11 cellular contexts compared by ENCODE assay signal in genomic region chr13:48220592-48221300, GRCh38. TPM values are rescaled to one million over a fixed set of nuclear protein-coding genes. Genes with fewer than 3 reads are reported as not detected.
DNase-seq lines count a peak whose midpoint lies in the region; ATAC-seq and TF ChIP-seq lines count a peak whose summit lies in the region.
"Had no signal": no experiment of that assay in that cellular context is flagged by ENCODE, and none has a peak within 500 bp of the region (broad histone marks: within the 10 kb centered on the region; RNA-seq: fewer than 3 reads in every experiment).

No MANE protein-coding gene starts in this region.

- peaks cover 40% of the 10 kb centered on the region for H3K27me3 Mint-ChIP-seq in T-helper 2 cell treated with Interferon-gamma antibody and Interleukin-4, amounts not matched to agents 5 μg/mL and 100 μg/mL, for 36 hours (ENCODE audit: low read depth)
- H3K27me3 Mint-ChIP-seq in immature natural killer cell (ENCODE audit: low read depth in 3 of 3): peaks cover 2 to 8% (median 4%) of the 10 kb centered on the region in 3 donors
- no peaks in the 10 kb centered on the region for H3K27me3 Mint-ChIP-seq in stimulated activated naive CD8-positive, alpha-beta T cell treated with anti-CD3 and anti-CD28 coated beads, Interleukin-15, Interleukin-2, amounts not matched to agents 100 ng/mL and 50 ng/mL, for 24 hours

- H3K27ac Mint-ChIP-seq in T-helper 2 cell treated with Interferon-gamma antibody and Interleukin-4, amounts not matched to agents 5 μg/mL and 100 μg/mL, for 36 hours: peak overlapping the region; percentile 73
- H3K27ac Mint-ChIP-seq in immature natural killer cell: peak overlapping the region; percentile 84 to 93 (median 90)
- peak overlapping the region; percentile 88 for H3K27ac Mint-ChIP-seq in stimulated activated naive CD8-positive, alpha-beta T cell treated with anti-CD3 and anti-CD28 coated beads, Interleukin-15, Interleukin-2, amounts not matched to agents 100 ng/mL and 50 ng/mL, for 24 hours

- H3K9me3 Mint-ChIP-seq in T-helper 2 cell treated with Interferon-gamma antibody and Interleukin-4, amounts not matched to agents 5 μg/mL and 100 μg/mL, for 36 hours: peaks cover 10% of the 10 kb centered on the region
- no peaks in the 10 kb centered on the region for H3K9me3 Mint-ChIP-seq in immature natural killer cell
- peaks cover 7% of the 10 kb centered on the region for H3K9me3 Mint-ChIP-seq in stimulated activated naive CD8-positive, alpha-beta T cell treated with anti-CD3 and anti-CD28 coated beads, Interleukin-15, Interleukin-2, amounts not matched to agents 100 ng/mL and 50 ng/mL, for 24 hours

- peak overlapping the region; percentile 82 for H3K4me3 Mint-ChIP-seq in T-helper 2 cell treated with Interferon-gamma antibody and Interleukin-4, amounts not matched to agents 5 μg/mL and 100 μg/mL, for 36 hours
- peak overlapping the region; percentile 75 to 89 (median 81) for H3K4me3 Mint-ChIP-seq in immature natural killer cell
- peak overlapping the region; percentile 79 for H3K4me3 Mint-ChIP-seq in stimulated activated naive CD8-positive, alpha-beta T cell treated with anti-CD3 and anti-CD28 coated beads, Interleukin-15, Interleukin-2, amounts not matched to agents 100 ng/mL and 50 ng/mL, for 24 hours

- no peak for TF ChIP-seq CTCF in GM10248 (IDR thresholded peaks at IDR 0.05; ENCODE audit: control extremely low read depth, extremely low read depth, low read depth, missing control alignments)

- DNase-seq in SKM-1 treated with dmso at 0.1 percent for 144 hours (lab: John Stamatoyannopoulos, UW; ENCODE audit: unreplicated experiment): peak; percentile 17
- no peak for DNase-seq in SKM-1 (lab: John Stamatoyannopoulos, UW; ENCODE audit: unreplicated experiment)
- no peak for DNase-seq in T-helper 2 cell treated with Interferon-gamma antibody and Interleukin-4, amounts not matched to agents 5 μg/mL and 100 μg/mL, for 36 hours (ENCODE audit: low spot score)
- peak in 1 of 3 donors; percentile 19 for DNase-seq in immature natural killer cell
- DNase-seq in GM10248 (ENCODE audit: extremely low spot score): no peak
- DNase-seq: NCI-H526 treated with DMSO at 0.1 percent for 48 hours; stimulated activated CD4-positive, alpha-beta T cell treated with anti-CD3 and anti-CD28 coated beads, Interleukin-12 subunit alpha, Interleukin-12 subunit beta, amount 100 ng/mL, for 4 hours had no signal

- peaks cover 39% of the 10 kb centered on the region for H3K4me1 Mint-ChIP-seq in T-helper 2 cell treated with Interferon-gamma antibody and Interleukin-4, amounts not matched to agents 5 μg/mL and 100 μg/mL, for 36 hours (ENCODE audit: low read depth)
- H3K4me1 Mint-ChIP-seq in immature natural killer cell: peaks cover 31 to 45% of the 10 kb centered on the region in 2 donors
- H3K4me1 Mint-ChIP-seq in stimulated activated naive CD8-positive, alpha-beta T cell treated with anti-CD3 and anti-CD28 coated beads, Interleukin-15, Interleukin-2, amounts not matched to agents 100 ng/mL and 50 ng/mL, for 24 hours (ENCODE audit: low read depth): peaks cover 68% of the 10 kb centered on the region

- no peak for ATAC-seq in HG03457 (IDR thresholded peaks at IDR 0.05; ENCODE audit: unreplicated experiment)
- ATAC-seq in GM19463 (IDR thresholded peaks at IDR 0.05; ENCODE audit: unreplicated experiment): no peak
- ATAC-seq: A549 had no signal

- peaks cover 7% of the 10 kb centered on the region for H3K36me3 Mint-ChIP-seq in T-helper 2 cell treated with Interferon-gamma antibody and Interleukin-4, amounts not matched to agents 5 μg/mL and 100 μg/mL, for 36 hours (ENCODE audit: low read depth)
- H3K36me3 Mint-ChIP-seq in immature natural killer cell: no peaks in the 10 kb centered on the region
- H3K36me3 Mint-ChIP-seq in stimulated activated naive CD8-positive, alpha-beta T cell treated with anti-CD3 and anti-CD28 coated beads, Interleukin-15, Interleukin-2, amounts not matched to agents 100 ng/mL and 50 ng/mL, for 24 hours (ENCODE audit: low read depth): peaks cover 16% of the 10 kb centered on the region

- CTCF ChIA-PET in GM10248 (lab: Yijun Ruan, JAX): interaction anchor here (1.0 to 1.3 kb wide), 2 partner anchors 9 to 94 kb away, joined by 3 read pairs; no protein-coding TSS in a partner anchor

- POLR2A ChIA-PET in GM10248 (lab: Yijun Ruan, JAX): no interaction called here

RNA-seq across cellular contexts. Expression of gene ITM2B, which starts 12.3 kb away (rescaled TPM):
- polyA plus RNA-seq in immature natural killer cell: 1,000 to 10,000 TPM in 1 of 3 donors, 100 to 1,000 TPM in 2; 850 to 1,055 (median 878) TPM
